In genomic region chr5:6115866-6116265, GRCh38 we compare ENCODE assay signal across 24 cellular contexts.
"Had no signal": no experiment of that assay in that cellular context is flagged by ENCODE, and none has a peak within 500 bp of the region (broad histone marks: within the 10 kb centered on the region; RNA-seq: fewer than 3 reads in every experiment).

No MANE protein-coding gene starts in this region.

- H3K27ac ChIP-seq: colonic mucosa, esophagus squamous epithelium, gastrocnemius medialis, lower lobe of right lung, neutrophil, parathyroid adenoma, right atrium auricular region, suprapubic skin, thyroid gland had no signal

- H3K36me3 ChIP-seq: colonic mucosa, esophagus squamous epithelium, gastrocnemius medialis, lower lobe of right lung, neutrophil, right atrium auricular region, suprapubic skin, thyroid gland had no signal

- H3K27me3 Mint-ChIP-seq: dendritic cell treated with granulocyte-macrophage colony-stimulating factor and Interleukin-4, amounts not matched to agents 40 ng/mL and 50 ng/mL, for 4 days had no signal

- H3K27me3 ChIP-seq: colonic mucosa, gastrocnemius medialis, neutrophil, right atrium auricular region, suprapubic skin, thyroid gland had no signal

- DNase-seq: colonic mucosa; effector CD8-positive, alpha-beta T cell; esophagus squamous epithelium; foreskin fibroblast; gastrocnemius medialis; head of caudate nucleus; lower lobe of right lung; naive thymus-derived CD8-positive, alpha-beta T cell; stimulated activated CD4-positive, alpha-beta T cell treated with anti-CD3 and anti-CD28 coated beads, Interleukin-12 subunit alpha, Interleukin-12 subunit beta, amount 100 ng/mL, for 4 hours; stimulated activated CD4-positive, alpha-beta T cell treated with anti-CD3 and anti-CD28 coated beads, Interleukin-1b, Interleukin-23, amount 100 ng/mL, for 48 hours; stimulated activated CD4-positive, alpha-beta T cell treated with anti-CD3 and anti-CD28 coated beads, Interleukin-4, amount 100 ng/mL, for 1 hour; stimulated activated CD8-positive, alpha-beta memory T cell treated with anti-CD3 and anti-CD28 coated beads, Interleukin-4, amount 100 ng/mL, for 48 hours; stimulated activated naive CD4-positive, alpha-beta T cell; stimulated activated naive CD8-positive, alpha-beta T cell treated with anti-CD3 and anti-CD28 coated beads, Interleukin-15, amount 100 ng/mL, for 72 hours; thyroid gland had no signal

- H3K4me1 ChIP-seq: colonic mucosa, esophagus squamous epithelium, gastrocnemius medialis, lower lobe of right lung, parathyroid adenoma, right atrium auricular region, suprapubic skin, thyroid gland had no signal

- H3K9me3 ChIP-seq: colonic mucosa, esophagus squamous epithelium, gastrocnemius medialis, lower lobe of right lung, neutrophil, right atrium auricular region, suprapubic skin, thyroid gland had no signal

- H3K4me3 Mint-ChIP-seq: dendritic cell treated with granulocyte-macrophage colony-stimulating factor and Interleukin-4, amounts not matched to agents 40 ng/mL and 50 ng/mL, for 4 days; naive thymus-derived CD8-positive, alpha-beta T cell; neural crest cell; stimulated activated naive CD8-positive, alpha-beta T cell treated with anti-CD3 and anti-CD28 coated beads, Interleukin-15, amount 100 ng/mL, for 72 hours; type B pancreatic cell had no signal

- H3K9me3 Mint-ChIP-seq: dendritic cell treated with granulocyte-macrophage colony-stimulating factor and Interleukin-4, amounts not matched to agents 40 ng/mL and 50 ng/mL, for 4 days; neural crest cell; type B pancreatic cell had no signal

- H3K27ac Mint-ChIP-seq: dendritic cell treated with granulocyte-macrophage colony-stimulating factor and Interleukin-4, amounts not matched to agents 40 ng/mL and 50 ng/mL, for 4 days; naive thymus-derived CD8-positive, alpha-beta T cell; progenitor cell of endocrine pancreas; stimulated activated naive CD8-positive, alpha-beta T cell treated with anti-CD3 and anti-CD28 coated beads, Interleukin-15, amount 100 ng/mL, for 72 hours; type B pancreatic cell had no signal

- H3K36me3 Mint-ChIP-seq: type B pancreatic cell had no signal

- H3K4me1 Mint-ChIP-seq: naive thymus-derived CD8-positive, alpha-beta T cell; neural crest cell; stimulated activated naive CD8-positive, alpha-beta T cell treated with anti-CD3 and anti-CD28 coated beads, Interleukin-15, amount 100 ng/mL, for 72 hours had no signal

- H3K4me3 ChIP-seq: colonic mucosa, esophagus squamous epithelium, gastrocnemius medialis, lower lobe of right lung, right atrium auricular region, smooth muscle cell, suprapubic skin, thyroid gland had no signal
